ENCODE assay signal across 8 cellular contexts in genomic region chr17:3667366-3668278, GRCh38. TPM values are rescaled to one million over a fixed set of nuclear protein-coding genes. Genes with fewer than 3 reads are reported as not detected.
DNase-seq lines count a peak whose midpoint lies in the region; ATAC-seq and TF ChIP-seq lines count a peak whose summit lies in the region.

No MANE protein-coding gene starts in this region.

- H3K9me3 ChIP-seq in CD8-positive, alpha-beta memory T cell (ENCODE audit: low read length) = no peaks in the 10 kb centered on the region
- H3K9me3 ChIP-seq in T-helper 17 cell (ENCODE audit: control insufficient read depth, low read length, poor library complexity, severe bottlenecking) = no peaks in the 10 kb centered on the region
- no peaks in the 10 kb centered on the region for H3K9me3 ChIP-seq in liver (ENCODE audit: control insufficient read depth in 4 of 4, low read length in 3 of 4)

- peak overlapping the region in 5 of 8 donors; percentile 7 to 74 (median 45) for H3K27ac Mint-ChIP-seq in CD8-positive, alpha-beta memory T cell
- H3K27ac Mint-ChIP-seq in T-helper 17 cell = peak overlapping the region; percentile 83
- peak overlapping the region; percentile 61 for H3K27ac Mint-ChIP-seq in stimulated activated naive CD8-positive, alpha-beta T cell treated with anti-CD3 and anti-CD28 coated beads, Interleukin-15, Interleukin-2, amounts not matched to agents 100 ng/mL and 50 ng/mL, for 24 hours

- H3K4me3 Mint-ChIP-seq in CD8-positive, alpha-beta memory T cell = peak overlapping the region; percentile 76 to 98 (median 91)
- H3K4me3 Mint-ChIP-seq in T-helper 17 cell = peak overlapping the region; percentile 93
- peak overlapping the region; percentile 94 for H3K4me3 Mint-ChIP-seq in stimulated activated naive CD8-positive, alpha-beta T cell treated with anti-CD3 and anti-CD28 coated beads, Interleukin-15, Interleukin-2, amounts not matched to agents 100 ng/mL and 50 ng/mL, for 24 hours

- POLR2A ChIA-PET in CD8-positive, alpha-beta memory T cell (lab: Charles Lee) = interaction anchor here (0.6 to 1.3 kb wide), 2 partner anchors 32 to 1841 kb away, joined by 3 to 5 read pairs; partner anchors contain the start of genes CTNS and SHPK

- H3K4me1 ChIP-seq in CD8-positive, alpha-beta memory T cell (ENCODE audit: insufficient read depth, low read length) = peaks cover 20% of the 10 kb centered on the region
- H3K4me1 ChIP-seq in liver (ENCODE audit: control insufficient read depth in 4 of 4, insufficient read depth in 4 of 4, low read length in 3 of 4) = peaks cover 0 to 24% (median 23%) of the 10 kb centered on the region in 4 donors

- H3K27me3 ChIP-seq in CD8-positive, alpha-beta memory T cell (ENCODE audit: insufficient read depth, low read length, poor library complexity, severe bottlenecking) = no peaks in the 10 kb centered on the region
- no peaks in the 10 kb centered on the region for H3K27me3 ChIP-seq in liver (ENCODE audit: control insufficient read depth in 4 of 4, insufficient read depth in 4 of 4, low read length in 3 of 4)

- CTCF ChIA-PET in CD8-positive, alpha-beta memory T cell (lab: Charles Lee) = interaction anchor here (1.4 kb wide), 1 partner anchor 31 kb away, joined by 4 read pairs; the partner anchor contains the start of genes CTNS and SHPK

- TF ChIP-seq CTCF in liver (IDR thresholded peaks at IDR 0.05; ENCODE audit: low read depth, low read length, missing input control) = no peak

- peak overlapping the region; percentile 49 for H3K27ac ChIP-seq in CD8-positive, alpha-beta memory T cell (ENCODE audit: low read depth, low read length)
- H3K27ac ChIP-seq in liver (ENCODE audit: low read depth in 1 of 2, low read length in 2 of 2) = peak overlapping the region; percentile 88 to 90

- H3K9me3 Mint-ChIP-seq in CD8-positive, alpha-beta memory T cell = no peaks in the 10 kb centered on the region
- no peaks in the 10 kb centered on the region for H3K9me3 Mint-ChIP-seq in stimulated activated naive CD8-positive, alpha-beta T cell treated with anti-CD3 and anti-CD28 coated beads, Interleukin-15, Interleukin-2, amounts not matched to agents 100 ng/mL and 50 ng/mL, for 24 hours

- peak; percentile 8 for ATAC-seq in GM19395 (IDR thresholded peaks at IDR 0.05; ENCODE audit: unreplicated experiment)
- peak; percentile 1 for ATAC-seq in T-helper 17 cell
- no peak for ATAC-seq in HG03095 (IDR thresholded peaks at IDR 0.05; ENCODE audit: unreplicated experiment)

- 3% methylated on average over 39 of the region's 39 CpGs for WGBS in liver

- no peak for DNase-seq in CD8-positive, alpha-beta memory T cell
- peak; percentile 60 for DNase-seq in HS-5 (ENCODE audit: low read depth)
- DNase-seq in T-helper 17 cell = no peak
- DNase-seq in ecto neural progenitor cell (ENCODE audit: low spot score) = peak; percentile 90

- H3K4me3 ChIP-seq in CD8-positive, alpha-beta memory T cell (ENCODE audit: low read length) = peak overlapping the region; percentile 85
- peak overlapping the region; percentile 70 to 83 (median 82) for H3K4me3 ChIP-seq in liver (ENCODE audit: low read depth in 1 of 3, low read length in 3 of 3)

- H3K9ac ChIP-seq in liver (ENCODE audit: low read depth in 1 of 2, low read length in 2 of 2) = peak overlapping the region; percentile 47 to 71

- H3K36me3 Mint-ChIP-seq in CD8-positive, alpha-beta memory T cell = peaks cover 0 to 24% (median 0%) of the 10 kb centered on the region in 3 donors
- no peaks in the 10 kb centered on the region for H3K36me3 Mint-ChIP-seq in T-helper 17 cell (ENCODE audit: low read depth)
- H3K36me3 Mint-ChIP-seq in stimulated activated naive CD8-positive, alpha-beta T cell treated with anti-CD3 and anti-CD28 coated beads, Interleukin-15, Interleukin-2, amounts not matched to agents 100 ng/mL and 50 ng/mL, for 24 hours (ENCODE audit: low read depth) = peaks cover 14% of the 10 kb centered on the region

- no peaks in the 10 kb centered on the region for H3K36me3 ChIP-seq in CD8-positive, alpha-beta memory T cell (ENCODE audit: insufficient read depth, low read length)
- peaks cover 2 to 8% (median 5%) of the 10 kb centered on the region in 4 donors for H3K36me3 ChIP-seq in liver (ENCODE audit: control insufficient read depth in 4 of 4, insufficient read depth in 3 of 4, low read depth in 1 of 4, low read length in 3 of 4)

- peak in 1 of 2 donors; percentile 16 for TF ChIP-seq RAD21 in liver (IDR thresholded peaks at IDR 0.05)

- H3K4me1 Mint-ChIP-seq in CD8-positive, alpha-beta memory T cell = peaks cover 21 to 32% (median 25%) of the 10 kb centered on the region in 3 donors
- peaks cover 16% of the 10 kb centered on the region for H3K4me1 Mint-ChIP-seq in T-helper 17 cell
- H3K4me1 Mint-ChIP-seq in stimulated activated naive CD8-positive, alpha-beta T cell treated with anti-CD3 and anti-CD28 coated beads, Interleukin-15, Interleukin-2, amounts not matched to agents 100 ng/mL and 50 ng/mL, for 24 hours (ENCODE audit: low read depth) = peaks cover 25% of the 10 kb centered on the region

- H3K27me3 Mint-ChIP-seq in CD8-positive, alpha-beta memory T cell = no peaks in the 10 kb centered on the region
- H3K27me3 Mint-ChIP-seq in T-helper 17 cell = no peaks in the 10 kb centered on the region
- H3K27me3 Mint-ChIP-seq in stimulated activated naive CD8-positive, alpha-beta T cell treated with anti-CD3 and anti-CD28 coated beads, Interleukin-15, Interleukin-2, amounts not matched to agents 100 ng/mL and 50 ng/mL, for 24 hours = no peaks in the 10 kb centered on the region

TF ChIP-seq in liver, 16 proteins besides CTCF, POLR2A, EP300 and RAD21 (continues in another document):
- TF ChIP-seq MAX (IDR thresholded peaks at IDR 0.05) (no peak), HNF4A (conservative IDR thresholded peaks at IDR 0.05) (peak in 1 of 2 donors; percentile 10), ATF3 (IDR thresholded peaks at IDR 0.05) (no peak), EGR1 (IDR thresholded peaks at IDR 0.05; ENCODE audit: low read depth in 2 of 2) (no peak), TAF1 (conservative IDR thresholded peaks at IDR 0.05) (peak; percentile 64), SP1 (IDR thresholded peaks at IDR 0.05) (peak; percentile 37), RXRA (IDR thresholded peaks at IDR 0.05) (peak in 1 of 2 donors; percentile 19), FOXA1 (IDR thresholded peaks at IDR 0.05) (no peak), REST (IDR thresholded peaks at IDR 0.05) (peak; percentile 33)

RNA-seq across cellular contexts. Expression of gene TAX1BP3, which starts 0.8 kb away (rescaled TPM):
- total RNA-seq in CD8-positive, alpha-beta memory T cell = 10 to 100 TPM; 23.4 to 26.0 TPM
- 38.9 TPM for polyA plus RNA-seq in CD8-positive, alpha-beta memory T cell
- 10 to 100 TPM in 1 of 2 donors, 1 to 10 TPM in 1; 9.1 to 32.9 TPM for total RNA-seq in T-helper 17 cell
- total RNA-seq in liver = 10 to 100 TPM; 11.9 to 19.8 TPM
- 10 to 100 TPM; 20.1 to 27.7 TPM for polyA plus RNA-seq in liver

RNA-seq across cellular contexts. Expression of gene EMC6, which starts 1.0 kb away (rescaled TPM):
- 100 to 1,000 TPM in 1 of 2 experiments, 10 to 100 TPM in 1; 95.1 to 103 TPM for total RNA-seq in CD8-positive, alpha-beta memory T cell
- 119 TPM for polyA plus RNA-seq in CD8-positive, alpha-beta memory T cell
- 10 to 100 TPM; 23.0 to 28.7 TPM for total RNA-seq in T-helper 17 cell
- total RNA-seq in liver = 10 to 100 TPM; 12.3 to 15.3 TPM
- polyA plus RNA-seq in liver = 100 to 1,000 TPM in 1 of 2 donors, 10 to 100 TPM in 1; 80.0 to 107 TPM

RNA-seq across cellular contexts. Expression of gene P2RX5, which starts 28.3 kb away (rescaled TPM):
- total RNA-seq in CD8-positive, alpha-beta memory T cell = 10 to 100 TPM in 1 of 2 experiments, 1 to 10 TPM in 1; 9.8 to 12.0 TPM
- polyA plus RNA-seq in CD8-positive, alpha-beta memory T cell = 37.4 TPM
- 10 to 100 TPM; 21.8 to 34.2 TPM for total RNA-seq in T-helper 17 cell
- total RNA-seq in liver = 1 to 10 TPM; 1.2 to 1.8 TPM
- 1 to 10 TPM in 1 of 2 donors, under 1 TPM in 1; 0.31 to 1.1 TPM for polyA plus RNA-seq in liver

RNA-seq across cellular contexts. Expression of gene CTNS, which starts 31.1 kb away (rescaled TPM):
- total RNA-seq in CD8-positive, alpha-beta memory T cell = 10 to 100 TPM; 33.3 to 35.5 TPM
- polyA plus RNA-seq in CD8-positive, alpha-beta memory T cell = 7.7 TPM
- total RNA-seq in T-helper 17 cell (1 to 10 TPM; 6.9 to 7.4 TPM), liver (10 to 100 TPM in 1 of 2 donors, 1 to 10 TPM in 1; 8.1 to 15.3 TPM)
- 10 to 100 TPM in 1 of 2 donors, 1 to 10 TPM in 1; 6.6 to 11.0 TPM for polyA plus RNA-seq in liver

RNA-seq across cellular contexts. Expression of gene SHPK, which starts 31.6 kb away (rescaled TPM):
- 10 to 100 TPM; 17.0 to 17.1 TPM for total RNA-seq in CD8-positive, alpha-beta memory T cell
- 6.9 TPM for polyA plus RNA-seq in CD8-positive, alpha-beta memory T cell
- 1 to 10 TPM; 5.3 to 6.4 TPM for total RNA-seq in T-helper 17 cell
- 10 to 100 TPM in 1 of 2 donors, 1 to 10 TPM in 1; 9.3 to 66.6 TPM for total RNA-seq in liver
- 10 to 100 TPM; 16.5 to 17.4 TPM for polyA plus RNA-seq in liver

Comparison
In these comparisons a context has a peak if more than half of its experiments do, and no peak if none do; other contexts are left out.
1. DNase-seq: peak in HS-5 (single experiment) and ecto neural progenitor cell (single experiment); none in CD8-positive, alpha-beta memory T cell (0 of 5) and T-helper 17 cell (0 of 3).
2. Peak in every context shown above with its lines, with median percentiles within 50 percentile points of each other: H3K27ac Mint-ChIP-seq and H3K4me3 Mint-ChIP-seq.